19 cellular contexts compared by ENCODE assay signal in genomic region chr9:4714266-4715016, GRCh38. TPM values are rescaled to one million over a fixed set of nuclear protein-coding genes. Genes with fewer than 3 reads are reported as not detected.
A peak's percentile ranks its signal among the peaks of the same experiment; 100 is the strongest.
DNase-seq lines count a peak whose midpoint lies in the region; ATAC-seq and TF ChIP-seq lines count a peak whose summit lies in the region.
"Had no signal": no experiment of that assay in that cellular context is flagged by ENCODE, and none has a peak within 500 bp of the region (broad histone marks: within the 10 kb centered on the region; RNA-seq: fewer than 3 reads in every experiment).

No MANE protein-coding gene starts in this region.

- H3K27ac ChIP-seq in caudate nucleus (ENCODE audit: low read depth, low read length): peak overlapping the region; percentile 6
- H3K27ac ChIP-seq in tibial nerve: no peak overlapping the region
- H3K27ac ChIP-seq: hepatocyte, pancreas, skin epidermis, vagina had no signal

- peaks cover 0 to 61% (median 10%) of the 10 kb centered on the region in 3 donors for H3K36me3 ChIP-seq in tibial nerve

- peaks cover 40% of the 10 kb centered on the region for H3K36me3 Mint-ChIP-seq in stimulated activated naive CD8-positive, alpha-beta T cell treated with anti-CD3 and anti-CD28 coated beads, Interleukin-15, Interleukin-2, amounts not matched to agents 100 ng/mL and 50 ng/mL, for 24 hours (ENCODE audit: low read depth)

- no peaks in the 10 kb centered on the region for H3K27me3 ChIP-seq in tibial nerve
- H3K27me3 ChIP-seq: BE2C, hepatocyte, pancreas, vagina had no signal

- TF ChIP-seq CTCF in tibial nerve (IDR thresholded peaks at IDR 0.05): no peak

- H3K9me3 Mint-ChIP-seq in stimulated activated naive CD8-positive, alpha-beta T cell treated with anti-CD3 and anti-CD28 coated beads, Interleukin-15, Interleukin-2, amounts not matched to agents 100 ng/mL and 50 ng/mL, for 24 hours: no peaks in the 10 kb centered on the region
- H3K9me3 Mint-ChIP-seq in stimulated activated naive CD8-positive, alpha-beta T cell treated with anti-CD3 and anti-CD28 coated beads, Interleukin-15, amount 100 ng/mL, for 72 hours: peaks cover 0 to 6% of the 10 kb centered on the region in 2 donors
- H3K9me3 Mint-ChIP-seq: naive thymus-derived CD8-positive, alpha-beta T cell; T-cell had no signal

- H3K27ac Mint-ChIP-seq in stimulated activated naive CD8-positive, alpha-beta T cell treated with anti-CD3 and anti-CD28 coated beads, Interleukin-15, Interleukin-2, amounts not matched to agents 100 ng/mL and 50 ng/mL, for 24 hours: peak overlapping the region; percentile 91
- H3K27ac Mint-ChIP-seq in stimulated activated naive CD8-positive, alpha-beta T cell treated with anti-CD3 and anti-CD28 coated beads, Interleukin-15, amount 100 ng/mL, for 72 hours: no peak overlapping the region

- H3K4me1 Mint-ChIP-seq in stimulated activated naive CD8-positive, alpha-beta T cell treated with anti-CD3 and anti-CD28 coated beads, Interleukin-15, Interleukin-2, amounts not matched to agents 100 ng/mL and 50 ng/mL, for 24 hours (ENCODE audit: low read depth): peaks cover 6% of the 10 kb centered on the region
- peaks cover 2% of the 10 kb centered on the region for H3K4me1 Mint-ChIP-seq in stimulated activated naive CD8-positive, alpha-beta T cell treated with anti-CD3 and anti-CD28 coated beads, Interleukin-15, amount 100 ng/mL, for 72 hours

- no peaks in the 10 kb centered on the region for H3K27me3 Mint-ChIP-seq in stimulated activated naive CD8-positive, alpha-beta T cell treated with anti-CD3 and anti-CD28 coated beads, Interleukin-15, Interleukin-2, amounts not matched to agents 100 ng/mL and 50 ng/mL, for 24 hours
- H3K27me3 Mint-ChIP-seq in stimulated activated naive CD8-positive, alpha-beta T cell treated with anti-CD3 and anti-CD28 coated beads, Interleukin-15, amount 100 ng/mL, for 72 hours: no peaks in the 10 kb centered on the region
- H3K27me3 Mint-ChIP-seq: naive thymus-derived CD8-positive, alpha-beta T cell; T-cell had no signal

- TF ChIP-seq EP300 in tibial nerve (IDR thresholded peaks at IDR 0.05): no peak

- WGBS in tibial nerve, 2 donors: 58 to 61% methylated on average over 9 of the region's 9 CpGs

- TF ChIP-seq POLR2A in tibial nerve (IDR thresholded peaks at IDR 0.05): no peak

- H3K4me3 Mint-ChIP-seq in stimulated activated naive CD8-positive, alpha-beta T cell treated with anti-CD3 and anti-CD28 coated beads, Interleukin-15, Interleukin-2, amounts not matched to agents 100 ng/mL and 50 ng/mL, for 24 hours: peak overlapping the region; percentile 49
- no peak overlapping the region for H3K4me3 Mint-ChIP-seq in stimulated activated naive CD8-positive, alpha-beta T cell treated with anti-CD3 and anti-CD28 coated beads, Interleukin-15, amount 100 ng/mL, for 72 hours
- H3K4me3 Mint-ChIP-seq: naive thymus-derived CD8-positive, alpha-beta T cell; T-cell had no signal

- no peaks in the 10 kb centered on the region for H3K9me3 ChIP-seq in tibial nerve
- H3K9me3 ChIP-seq: BE2C, pancreas, vagina had no signal

- ATAC-seq in stimulated activated naive CD8-positive, alpha-beta T cell treated with anti-CD3 and anti-CD28 coated beads, Interleukin-15, amount 100 ng/mL, for 72 hours: no peak
- ATAC-seq: naive thymus-derived CD8-positive, alpha-beta T cell; T-cell had no signal

- H3K4me1 ChIP-seq in tibial nerve: no peaks in the 10 kb centered on the region
- H3K4me1 ChIP-seq: BE2C, pancreas, vagina had no signal

- DNase-seq in stimulated activated naive CD8-positive, alpha-beta T cell treated with anti-CD3 and anti-CD28 coated beads, Interleukin-15, amount 100 ng/mL, for 72 hours: no peak
- DNase-seq in NCI-H524 (lab: John Stamatoyannopoulos, UW): peak; percentile 82 to 92
- DNase-seq in caudate nucleus (lab: John Stamatoyannopoulos, UW): no peak
- no peak for DNase-seq in mesenteric fat pad (ENCODE audit: low spot score)
- no peak for DNase-seq in SKM-1 (lab: John Stamatoyannopoulos, UW; ENCODE audit: unreplicated experiment)
- no peak for DNase-seq in tibial nerve (ENCODE audit: low spot score in 2 of 2)
- DNase-seq: amniotic stem cell; BE2C; mesenchymal stem cell; naive thymus-derived CD8-positive, alpha-beta T cell; NCI-H187; NCI-H446 treated with DMSO at 0.1 percent for 48 hours; pancreas; stimulated activated CD4-positive, alpha-beta T cell treated with anti-CD3 and anti-CD28 coated beads, Interleukin-2, amount 100 ng/mL, for 48 hours; T-cell had no signal

- H3K4me3 ChIP-seq in tibial nerve: no peak overlapping the region
- H3K4me3 ChIP-seq: hepatocyte, pancreas, skin epidermis, vagina had no signal

RNA-seq across cellular contexts. Expression of gene AK3, which starts 26.6 kb away (rescaled TPM):
- total RNA-seq in mesenteric fat pad: 69.8 TPM
- total RNA-seq in tibial nerve: 10 to 100 TPM; 70.2 to 97.5 (median 93.4) TPM

RNA-seq across cellular contexts. Expression of gene CDC37L1, which starts 35.1 kb away (rescaled TPM):
- total RNA-seq in mesenteric fat pad: 40.3 TPM
- total RNA-seq in tibial nerve: 10 to 100 TPM; 28.5 to 48.9 (median 38.0) TPM

RNA-seq across cellular contexts. Expression of gene SPATA6L, which starts 48.2 kb away (rescaled TPM):
- 5.4 TPM for total RNA-seq in mesenteric fat pad
- total RNA-seq in tibial nerve: 1 to 10 TPM; 1.3 to 5.4 (median 3.8) TPM

RNA-seq across cellular contexts. Expression of gene PLPP6, which starts 52.3 kb away (rescaled TPM):
- total RNA-seq in mesenteric fat pad: 5.5 TPM
- total RNA-seq in tibial nerve: 1 to 10 TPM; 4.2 to 8.0 (median 5.6) TPM

Comparison
In these comparisons a context has a peak if more than half of its experiments do, and no peak if none do; other contexts are left out.
1. DNase-seq: peak in NCI-H524 (2 of 2); none in stimulated activated naive CD8-positive, alpha-beta T cell treated with anti-CD3 and anti-CD28 coated beads, Interleukin-15, amount 100 ng/mL, for 72 hours (0 of 2), caudate nucleus (0 of 61), mesenteric fat pad (single experiment), SKM-1 (single experiment) and tibial nerve (0 of 2).